Comparison of ENCODE assay signal across 17 cellular contexts in genomic region chr12:9509464-9510166, GRCh38.
DNase-seq lines count a peak whose midpoint lies in the region; ATAC-seq and TF ChIP-seq lines count a peak whose summit lies in the region.
"Had no signal": no experiment of that assay in that cellular context is flagged by ENCODE, and none has a peak within 500 bp of the region (broad histone marks: within the 10 kb centered on the region; RNA-seq: fewer than 3 reads in every experiment).

No MANE protein-coding gene starts in this region.

- no peak for TF ChIP-seq CTCF in AG09319 (IDR thresholded peaks at IDR 0.05; ENCODE audit: low read depth, low read length)

- no peaks in the 10 kb centered on the region for H3K9me3 Mint-ChIP-seq in activated CD4-positive, alpha-beta T cell treated with anti-CD3 and anti-CD28 coated beads for 36 hours (ENCODE audit: low read depth)
- H3K9me3 Mint-ChIP-seq: activated naive CD4-positive, alpha-beta T cell treated with anti-CD3 and anti-CD28 coated beads, Interleukin-2, amount 50 U/mL, for 72 hours; stimulated activated effector memory CD8-positive, alpha-beta T cell treated with anti-CD3 and anti-CD28 coated beads, Interleukin-12 subunit alpha, Interleukin-12 subunit beta, amount 100 ng/mL, for 72 hours had no signal

- peaks cover 15% of the 10 kb centered on the region for H3K4me1 Mint-ChIP-seq in activated CD4-positive, alpha-beta T cell treated with anti-CD3 and anti-CD28 coated beads for 36 hours
- H3K4me1 Mint-ChIP-seq: stimulated activated effector memory CD8-positive, alpha-beta T cell treated with anti-CD3 and anti-CD28 coated beads, Interleukin-12 subunit alpha, Interleukin-12 subunit beta, amount 100 ng/mL, for 72 hours had no signal

- no peak overlapping the region for H3K27ac Mint-ChIP-seq in activated CD4-positive, alpha-beta T cell treated with anti-CD3 and anti-CD28 coated beads for 36 hours
- H3K27ac Mint-ChIP-seq: stimulated activated effector memory CD8-positive, alpha-beta T cell treated with anti-CD3 and anti-CD28 coated beads, Interleukin-12 subunit alpha, Interleukin-12 subunit beta, amount 100 ng/mL, for 72 hours had no signal

- POLR2A ChIA-PET in activated CD4-positive, alpha-beta T cell treated with anti-CD3 and anti-CD28 coated beads for 36 hours (lab: Charles Lee): no interaction called here

- H3K27me3 Mint-ChIP-seq in activated CD4-positive, alpha-beta T cell treated with anti-CD3 and anti-CD28 coated beads for 36 hours: no peaks in the 10 kb centered on the region

- DNase-seq in AG09319 (ENCODE audit: extremely low read depth, low read depth) (peak; percentile 2), HT-29 (ENCODE audit: low spot score) (peak; percentile 3), amniotic epithelial cell (ENCODE audit: low read depth) (peak; percentile 10), iris pigment epithelial cell (ENCODE audit: low read depth) (peak; percentile 12), NCI-H1436 treated with DMSO at 0.1 percent for 48 hours (lab: John Stamatoyannopoulos, UW) (no peak)
- DNase-seq in activated CD4-positive, alpha-beta T cell treated with anti-CD3 and anti-CD28 coated beads for 36 hours: no peak
- DNase-seq: activated CD4-positive, alpha-beta T cell treated with anti-CD3 and anti-CD28 coated beads for 48 hours; cerebellar nuclear complex; islet precursor cell; Kasumi-1; NCI-H2029 treated with DMSO at 0.1 percent for 48 hours; NCI-H82; upper lobe of left lung had no signal

- CTCF ChIA-PET in activated CD4-positive, alpha-beta T cell treated with anti-CD3 and anti-CD28 coated beads for 36 hours (lab: Charles Lee): no interaction called here

- no peaks in the 10 kb centered on the region for H3K36me3 Mint-ChIP-seq in activated CD4-positive, alpha-beta T cell treated with anti-CD3 and anti-CD28 coated beads for 36 hours (ENCODE audit: low read depth)
- H3K36me3 Mint-ChIP-seq: activated naive CD4-positive, alpha-beta T cell treated with anti-CD3 and anti-CD28 coated beads, Interleukin-2, amount 50 U/mL, for 72 hours; stimulated activated effector memory CD8-positive, alpha-beta T cell treated with anti-CD3 and anti-CD28 coated beads, Interleukin-12 subunit alpha, Interleukin-12 subunit beta, amount 100 ng/mL, for 72 hours had no signal

- no peak overlapping the region for H3K4me3 Mint-ChIP-seq in activated CD4-positive, alpha-beta T cell treated with anti-CD3 and anti-CD28 coated beads for 36 hours
- H3K4me3 Mint-ChIP-seq: stimulated activated effector memory CD8-positive, alpha-beta T cell treated with anti-CD3 and anti-CD28 coated beads, Interleukin-12 subunit alpha, Interleukin-12 subunit beta, amount 100 ng/mL, for 72 hours had no signal

- ATAC-seq in GM19467 (IDR thresholded peaks at IDR 0.05; ENCODE audit: unreplicated experiment) (no peak), GM21447 (IDR thresholded peaks at IDR 0.05; ENCODE audit: unreplicated experiment) (no peak)
- ATAC-seq in activated CD4-positive, alpha-beta T cell treated with anti-CD3 and anti-CD28 coated beads for 36 hours: no peak
- ATAC-seq: activated naive CD4-positive, alpha-beta T cell treated with anti-CD3 and anti-CD28 coated beads, Interleukin-2, amount 50 U/mL, for 72 hours; stimulated activated effector memory CD8-positive, alpha-beta T cell treated with anti-CD3 and anti-CD28 coated beads, Interleukin-12 subunit alpha, Interleukin-12 subunit beta, amount 100 ng/mL, for 72 hours had no signal

- intact Hi-C loops in activated CD4-positive, alpha-beta T cell treated with anti-CD3 and anti-CD28 coated beads for 36 hours (cut with DNase I, micrococcal nuclease): no loop called here

Comparison
In these comparisons a context has a peak if more than half of its experiments do, and no peak if none do; other contexts are left out.
1. DNase-seq: peak in AG09319 (single experiment), HT-29 (single experiment), amniotic epithelial cell (single experiment) and iris pigment epithelial cell (single experiment); none in NCI-H1436 treated with DMSO at 0.1 percent for 48 hours (single experiment) and activated CD4-positive, alpha-beta T cell treated with anti-CD3 and anti-CD28 coated beads for 36 hours (single experiment).